In the genomic region with DNA sequence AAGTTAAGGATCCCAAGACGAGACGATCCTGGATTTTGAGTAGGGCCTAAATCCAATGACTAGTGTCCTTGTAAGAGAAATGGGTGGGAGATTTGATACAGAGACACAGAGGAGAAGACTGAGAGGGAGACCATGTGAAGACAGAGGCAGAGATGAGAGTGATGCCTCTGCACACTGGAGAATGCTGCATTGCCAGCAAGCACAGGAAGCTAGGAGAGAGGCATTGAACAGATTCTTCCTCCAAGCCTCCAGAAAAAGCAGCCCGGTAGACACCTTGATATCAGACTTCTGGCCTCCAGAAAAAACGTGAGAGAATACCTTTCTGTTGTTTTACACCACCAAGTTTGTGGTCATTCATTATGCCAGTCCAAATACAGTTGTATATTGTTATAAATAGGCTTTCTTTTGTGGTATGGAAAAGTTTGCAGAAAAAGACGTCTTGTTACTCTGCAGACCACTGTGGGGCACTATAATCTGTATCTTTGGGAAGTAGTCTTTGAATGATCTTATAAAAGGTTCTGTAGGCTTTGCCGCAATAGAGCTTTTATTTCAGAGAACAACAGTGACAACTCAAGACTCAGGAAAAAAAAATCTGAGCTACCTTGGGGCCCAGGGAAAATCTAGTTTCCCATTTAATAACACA, we compare ENCODE assay signal across 8 cellular contexts. TPM values are rescaled to one million over a fixed set of nuclear protein-coding genes. Genes with fewer than 3 reads are reported as not detected.
DNase-seq lines count a peak whose midpoint lies in the region; ATAC-seq and TF ChIP-seq lines count a peak whose summit lies in the region.

No MANE protein-coding gene starts in this region.

- intact Hi-C loops in sciatic nerve (cut with DNase I): no loop called here

- peaks cover 3% of the 10 kb centered on the region; the same call in 1 of the 2 replicates for H3K9me3 ChIP-seq in OCI-LY1 (ENCODE audit: low read length)

- H3K27me3 Mint-ChIP-seq in stimulated activated memory B cell treated with anti-CD40 and anti-IgM and Interleukin-4, amounts not matched to agents 10 μg/mL and 1 μg/mL and 100 μg/mL, for 72 hours: peaks cover 19% of the 10 kb centered on the region

- DNase-seq in NCI-H82 (lab: John Stamatoyannopoulos, UW) (peak; percentile 36), NCI-H82 treated with DMSO at 0.1 percent for 48 hours (lab: John Stamatoyannopoulos, UW; ENCODE audit: unreplicated experiment) (no peak), fibroblast of peridontal ligament (ENCODE audit: extremely low read depth) (peak; percentile 75), sciatic nerve (ENCODE audit: low spot score) (no peak), NCI-H2196 (lab: John Stamatoyannopoulos, UW; ENCODE audit: unreplicated experiment) (no peak)

- peak overlapping the region; percentile 76 for H3K4me2 ChIP-seq in OCI-LY1 (ENCODE audit: low read length)

- no peaks in the 10 kb centered on the region for H3K9me2 ChIP-seq in OCI-LY1 (ENCODE audit: low read depth, low read length)

- no peaks in the 10 kb centered on the region for H3K4me1 Mint-ChIP-seq in stimulated activated memory B cell treated with anti-CD40 and anti-IgM and Interleukin-4, amounts not matched to agents 10 μg/mL and 1 μg/mL and 100 μg/mL, for 72 hours

- 0 out of 2 replicates have a peak overlapping the region, but pooled peaks have one; percentile 70 for H2AFZ ChIP-seq in OCI-LY1 (ENCODE audit: low read length)

- H3K79me2 ChIP-seq in OCI-LY1 (ENCODE audit: insufficient read depth, low read length): no peaks in the 10 kb centered on the region

- H3K27ac Mint-ChIP-seq in stimulated activated memory B cell treated with anti-CD40 and anti-IgM and Interleukin-4, amounts not matched to agents 10 μg/mL and 1 μg/mL and 100 μg/mL, for 72 hours: no peak overlapping the region

- no peaks in the 10 kb centered on the region for H3K36me3 Mint-ChIP-seq in stimulated activated memory B cell treated with anti-CD40 and anti-IgM and Interleukin-4, amounts not matched to agents 10 μg/mL and 1 μg/mL and 100 μg/mL, for 72 hours

- peaks cover 9% of the 10 kb centered on the region; the same call in 1 of the 2 replicates for H3K36me3 ChIP-seq in OCI-LY1 (ENCODE audit: insufficient read depth, low read length)

- peak; percentile 77 for ATAC-seq in sciatic nerve
- ATAC-seq in stimulated activated memory B cell treated with anti-CD40 and anti-IgM and Interleukin-4, amounts not matched to agents 10 μg/mL and 1 μg/mL and 100 μg/mL, for 72 hours: no peak
- no peak for ATAC-seq in GM19324 (IDR thresholded peaks at IDR 0.05; ENCODE audit: low FRiP score, unreplicated experiment)

- no peaks in the 10 kb centered on the region for H3F3A ChIP-seq in OCI-LY1 (ENCODE audit: insufficient read depth, low read length)

- peaks cover 57% of the 10 kb centered on the region for H3K4me1 ChIP-seq in OCI-LY1 (ENCODE audit: insufficient read depth, low read length, severe bottlenecking)

- H3K27ac ChIP-seq in OCI-LY1 (ENCODE audit: low read depth, low read length, poor library complexity, severe bottlenecking): peak overlapping the region; percentile 92

- H3K4me3 ChIP-seq in OCI-LY1 (ENCODE audit: low read depth, low read length, poor library complexity, severe bottlenecking): peak overlapping the region; percentile 46

- no peaks in the 10 kb centered on the region for H3K27me3 ChIP-seq in OCI-LY1 (ENCODE audit: insufficient read depth, low read length)

- H3K4me3 Mint-ChIP-seq in stimulated activated memory B cell treated with anti-CD40 and anti-IgM and Interleukin-4, amounts not matched to agents 10 μg/mL and 1 μg/mL and 100 μg/mL, for 72 hours: no peak overlapping the region

- H4K20me1 ChIP-seq in OCI-LY1 (ENCODE audit: insufficient read depth, low read length): no peaks in the 10 kb centered on the region

- peak overlapping the region; percentile 76 for H3K9ac ChIP-seq in OCI-LY1 (ENCODE audit: low read length)

- peak; percentile 62 for TF ChIP-seq CTCF in OCI-LY1 (IDR thresholded peaks at IDR 0.05; ENCODE audit: low read length)

- H3K9me3 Mint-ChIP-seq in stimulated activated memory B cell treated with anti-CD40 and anti-IgM and Interleukin-4, amounts not matched to agents 10 μg/mL and 1 μg/mL and 100 μg/mL, for 72 hours: no peaks in the 10 kb centered on the region

RNA-seq across cellular contexts. Expression of gene RFC3, which starts 17.9 kb away (rescaled TPM):
- 9.6 TPM for total RNA-seq in sciatic nerve

Comparison
In these comparisons a context has a peak if more than half of its experiments do, and no peak if none do; other contexts are left out.
1. DNase-seq: peak in NCI-H82 (single experiment) and fibroblast of peridontal ligament (single experiment); none in NCI-H82 treated with DMSO at 0.1 percent for 48 hours (single experiment), sciatic nerve (single experiment) and NCI-H2196 (single experiment).